Comparison of ENCODE assay signal across 23 cellular contexts in genomic region chr1:175176246-175176645, GRCh38.
"Had no signal": no experiment of that assay in that cellular context is flagged by ENCODE, and none has a peak within 500 bp of the region (broad histone marks: within the 10 kb centered on the region; RNA-seq: fewer than 3 reads in every experiment).

No MANE protein-coding gene starts in this region.

- H3K27ac ChIP-seq: coronary artery, esophagus squamous epithelium, testis, uterus had no signal

- H3K36me3 ChIP-seq: uterus had no signal

- H3K27me3 ChIP-seq: esophagus squamous epithelium, left lung, spleen, testis, uterus had no signal

- ATAC-seq: activated CD4-positive, alpha-beta T cell treated with anti-CD3 and anti-CD28 coated beads for 36 hours; activated T-cell treated with anti-CD3 and anti-CD28 coated beads, Interleukin-2, amount 50 U/mL, for 72 hours; left lung; naive thymus-derived CD4-positive, alpha-beta T cell; WTC11 had no signal

- DNase-seq: activated CD4-positive, alpha-beta T cell treated with anti-CD3 and anti-CD28 coated beads for 36 hours; activated CD4-positive, alpha-beta T cell treated with anti-CD3 and anti-CD28 coated beads, Interleukin-2, amount 50 U/mL, for 48 hours; activated effector memory CD4-positive, alpha-beta T cell treated with Interleukin-2 at 50 U/mL for 16 hours; activated naive CD4-positive, alpha-beta T cell treated with anti-CD3 and anti-CD28 coated beads for 36 hours; activated naive CD8-positive, alpha-beta T cell treated with anti-CD3 and anti-CD28 coated beads, Interleukin-2, amount 10 ng/mL, durations not matched to agents 7 days and 5 days; activated T-cell treated with anti-CD3 and anti-CD28 coated beads, Interleukin-2, amount 50 U/mL, for 72 hours; amniotic stem cell; cerebellar nuclear complex; endodermal cell; esophagus squamous epithelium; left lung; naive thymus-derived CD4-positive, alpha-beta T cell; posterior cingulate gyrus; spleen; stimulated activated CD4-positive, alpha-beta T cell treated with anti-CD3 and anti-CD28 coated beads, Interleukin-4, amount 100 ng/mL, for 1 hour; stimulated activated naive CD4-positive, alpha-beta T cell; T1000; testis; trophoblast cell; uterus had no signal

- H3K9me3 ChIP-seq: esophagus squamous epithelium, left lung, spleen, testis, uterus had no signal

- H3K4me1 ChIP-seq: testis, uterus had no signal

- H3K4me3 ChIP-seq: coronary artery, esophagus squamous epithelium, left lung, lung, spleen, testis, uterus had no signal
